In the genomic region with DNA sequence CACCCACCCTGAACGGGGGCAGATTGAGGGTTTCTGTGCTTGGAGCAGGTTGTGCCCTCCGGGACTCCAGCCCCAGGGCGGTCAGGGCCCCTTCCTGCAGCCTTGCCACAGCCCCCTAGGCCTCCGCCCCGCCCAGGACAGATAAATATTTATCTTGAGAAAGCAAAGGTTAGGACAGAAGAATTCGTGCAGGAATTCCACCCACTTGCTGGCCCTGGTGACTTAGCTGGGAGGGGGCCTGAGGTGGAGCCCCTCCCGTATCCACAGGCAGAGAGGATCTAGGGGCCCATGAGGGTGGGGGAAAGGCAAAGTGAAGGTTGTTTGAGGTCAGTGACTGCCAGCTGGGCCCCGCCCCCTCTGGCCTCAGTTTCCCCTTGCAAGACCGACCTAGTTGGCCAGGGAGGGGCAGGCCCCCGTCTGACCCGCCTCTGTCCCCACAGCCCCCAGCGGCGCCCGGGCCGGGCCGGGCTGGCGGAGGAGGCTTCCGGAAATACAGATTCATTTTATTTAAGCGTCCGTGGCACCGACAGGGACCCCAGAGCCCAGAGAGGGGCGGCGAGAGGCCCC, we compare ENCODE assay signal across 1 cellular context.
TF ChIP-seq lines count a peak whose summit lies in the region.

No MANE protein-coding gene starts in this region.

TF ChIP-seq in H1, 55 proteins besides CTCF, POLR2A, EP300 and RAD21:
- TF ChIP-seq, protein P1, sequence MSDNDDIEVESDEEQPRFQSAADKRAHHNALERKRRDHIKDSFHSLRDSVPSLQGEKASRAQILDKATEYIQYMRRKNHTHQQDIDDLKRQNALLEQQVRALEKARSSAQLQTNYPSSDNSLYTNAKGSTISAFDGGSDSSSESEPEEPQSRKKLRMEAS (IDR thresholded peaks at IDR 0.05) = no peak
- TF ChIP-seq CBX5 (IDR thresholded peaks at IDR 0.05; ENCODE audit: low read depth, low read length) = no peak
- TF ChIP-seq CHD2 (IDR thresholded peaks at IDR 0.05; ENCODE audit: low read length) = no peak
- TF ChIP-seq NRF1 (IDR thresholded peaks at IDR 0.05; ENCODE audit: low read depth, low read length) = no peak
- no peak for TF ChIP-seq SIRT6 (IDR thresholded peaks at IDR 0.05; ENCODE audit: low read length)
- no peak for TF ChIP-seq CBX8 (IDR thresholded peaks at IDR 0.05; ENCODE audit: borderline replicate concordance, low read depth, low read length)
- TF ChIP-seq NANOG (IDR thresholded peaks at IDR 0.05; ENCODE audit: insufficient read depth, low read depth, low read length, poor library complexity, severe bottlenecking) = no peak
- TF ChIP-seq, protein P2, sequence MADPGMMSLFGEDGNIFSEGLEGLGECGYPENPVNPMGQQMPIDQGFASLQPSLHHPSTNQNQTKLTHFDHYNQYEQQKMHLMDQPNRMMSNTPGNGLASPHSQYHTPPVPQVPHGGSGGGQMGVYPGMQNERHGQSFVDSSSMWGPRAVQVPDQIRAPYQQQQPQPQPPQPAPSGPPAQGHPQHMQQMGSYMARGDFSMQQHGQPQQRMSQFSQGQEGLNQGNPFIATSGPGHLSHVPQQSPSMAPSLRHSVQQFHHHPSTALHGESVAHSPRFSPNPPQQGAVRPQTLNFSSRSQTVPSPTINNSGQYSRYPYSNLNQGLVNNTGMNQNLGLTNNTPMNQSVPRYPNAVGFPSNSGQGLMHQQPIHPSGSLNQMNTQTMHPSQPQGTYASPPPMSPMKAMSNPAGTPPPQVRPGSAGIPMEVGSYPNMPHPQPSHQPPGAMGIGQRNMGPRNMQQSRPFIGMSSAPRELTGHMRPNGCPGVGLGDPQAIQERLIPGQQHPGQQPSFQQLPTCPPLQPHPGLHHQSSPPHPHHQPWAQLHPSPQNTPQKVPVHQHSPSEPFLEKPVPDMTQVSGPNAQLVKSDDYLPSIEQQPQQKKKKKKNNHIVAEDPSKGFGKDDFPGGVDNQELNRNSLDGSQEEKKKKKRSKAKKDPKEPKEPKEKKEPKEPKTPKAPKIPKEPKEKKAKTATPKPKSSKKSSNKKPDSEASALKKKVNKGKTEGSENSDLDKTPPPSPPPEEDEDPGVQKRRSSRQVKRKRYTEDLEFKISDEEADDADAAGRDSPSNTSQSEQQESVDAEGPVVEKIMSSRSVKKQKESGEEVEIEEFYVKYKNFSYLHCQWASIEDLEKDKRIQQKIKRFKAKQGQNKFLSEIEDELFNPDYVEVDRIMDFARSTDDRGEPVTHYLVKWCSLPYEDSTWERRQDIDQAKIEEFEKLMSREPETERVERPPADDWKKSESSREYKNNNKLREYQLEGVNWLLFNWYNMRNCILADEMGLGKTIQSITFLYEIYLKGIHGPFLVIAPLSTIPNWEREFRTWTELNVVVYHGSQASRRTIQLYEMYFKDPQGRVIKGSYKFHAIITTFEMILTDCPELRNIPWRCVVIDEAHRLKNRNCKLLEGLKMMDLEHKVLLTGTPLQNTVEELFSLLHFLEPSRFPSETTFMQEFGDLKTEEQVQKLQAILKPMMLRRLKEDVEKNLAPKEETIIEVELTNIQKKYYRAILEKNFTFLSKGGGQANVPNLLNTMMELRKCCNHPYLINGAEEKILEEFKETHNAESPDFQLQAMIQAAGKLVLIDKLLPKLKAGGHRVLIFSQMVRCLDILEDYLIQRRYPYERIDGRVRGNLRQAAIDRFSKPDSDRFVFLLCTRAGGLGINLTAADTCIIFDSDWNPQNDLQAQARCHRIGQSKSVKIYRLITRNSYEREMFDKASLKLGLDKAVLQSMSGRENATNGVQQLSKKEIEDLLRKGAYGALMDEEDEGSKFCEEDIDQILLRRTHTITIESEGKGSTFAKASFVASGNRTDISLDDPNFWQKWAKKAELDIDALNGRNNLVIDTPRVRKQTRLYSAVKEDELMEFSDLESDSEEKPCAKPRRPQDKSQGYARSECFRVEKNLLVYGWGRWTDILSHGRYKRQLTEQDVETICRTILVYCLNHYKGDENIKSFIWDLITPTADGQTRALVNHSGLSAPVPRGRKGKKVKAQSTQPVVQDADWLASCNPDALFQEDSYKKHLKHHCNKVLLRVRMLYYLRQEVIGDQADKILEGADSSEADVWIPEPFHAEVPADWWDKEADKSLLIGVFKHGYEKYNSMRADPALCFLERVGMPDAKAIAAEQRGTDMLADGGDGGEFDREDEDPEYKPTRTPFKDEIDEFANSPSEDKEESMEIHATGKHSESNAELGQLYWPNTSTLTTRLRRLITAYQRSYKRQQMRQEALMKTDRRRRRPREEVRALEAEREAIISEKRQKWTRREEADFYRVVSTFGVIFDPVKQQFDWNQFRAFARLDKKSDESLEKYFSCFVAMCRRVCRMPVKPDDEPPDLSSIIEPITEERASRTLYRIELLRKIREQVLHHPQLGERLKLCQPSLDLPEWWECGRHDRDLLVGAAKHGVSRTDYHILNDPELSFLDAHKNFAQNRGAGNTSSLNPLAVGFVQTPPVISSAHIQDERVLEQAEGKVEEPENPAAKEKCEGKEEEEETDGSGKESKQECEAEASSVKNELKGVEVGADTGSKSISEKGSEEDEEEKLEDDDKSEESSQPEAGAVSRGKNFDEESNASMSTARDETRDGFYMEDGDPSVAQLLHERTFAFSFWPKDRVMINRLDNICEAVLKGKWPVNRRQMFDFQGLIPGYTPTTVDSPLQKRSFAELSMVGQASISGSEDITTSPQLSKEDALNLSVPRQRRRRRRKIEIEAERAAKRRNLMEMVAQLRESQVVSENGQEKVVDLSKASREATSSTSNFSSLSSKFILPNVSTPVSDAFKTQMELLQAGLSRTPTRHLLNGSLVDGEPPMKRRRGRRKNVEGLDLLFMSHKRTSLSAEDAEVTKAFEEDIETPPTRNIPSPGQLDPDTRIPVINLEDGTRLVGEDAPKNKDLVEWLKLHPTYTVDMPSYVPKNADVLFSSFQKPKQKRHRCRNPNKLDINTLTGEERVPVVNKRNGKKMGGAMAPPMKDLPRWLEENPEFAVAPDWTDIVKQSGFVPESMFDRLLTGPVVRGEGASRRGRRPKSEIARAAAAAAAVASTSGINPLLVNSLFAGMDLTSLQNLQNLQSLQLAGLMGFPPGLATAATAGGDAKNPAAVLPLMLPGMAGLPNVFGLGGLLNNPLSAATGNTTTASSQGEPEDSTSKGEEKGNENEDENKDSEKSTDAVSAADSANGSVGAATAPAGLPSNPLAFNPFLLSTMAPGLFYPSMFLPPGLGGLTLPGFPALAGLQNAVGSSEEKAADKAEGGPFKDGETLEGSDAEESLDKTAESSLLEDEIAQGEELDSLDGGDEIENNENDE (IDR thresholded peaks at IDR 0.05; ENCODE audit: insufficient replicate concordance, low read length) = no peak
- TF ChIP-seq, protein P3, sequence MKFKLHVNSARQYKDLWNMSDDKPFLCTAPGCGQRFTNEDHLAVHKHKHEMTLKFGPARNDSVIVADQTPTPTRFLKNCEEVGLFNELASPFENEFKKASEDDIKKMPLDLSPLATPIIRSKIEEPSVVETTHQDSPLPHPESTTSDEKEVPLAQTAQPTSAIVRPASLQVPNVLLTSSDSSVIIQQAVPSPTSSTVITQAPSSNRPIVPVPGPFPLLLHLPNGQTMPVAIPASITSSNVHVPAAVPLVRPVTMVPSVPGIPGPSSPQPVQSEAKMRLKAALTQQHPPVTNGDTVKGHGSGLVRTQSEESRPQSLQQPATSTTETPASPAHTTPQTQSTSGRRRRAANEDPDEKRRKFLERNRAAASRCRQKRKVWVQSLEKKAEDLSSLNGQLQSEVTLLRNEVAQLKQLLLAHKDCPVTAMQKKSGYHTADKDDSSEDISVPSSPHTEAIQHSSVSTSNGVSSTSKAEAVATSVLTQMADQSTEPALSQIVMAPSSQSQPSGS (IDR thresholded peaks at IDR 0.05; ENCODE audit: low read length) = no peak
- no peak for TF ChIP-seq JUND (IDR thresholded peaks at IDR 0.05; ENCODE audit: low read length)
TF ChIP-seq in H1: peak in this region for 0.
